22 cellular contexts compared by ENCODE assay signal in genomic region chr2:21928292-21928691, GRCh38.
DNase-seq lines count a peak whose midpoint lies in the region; ATAC-seq, FAIRE-seq and TF ChIP-seq lines count a peak whose summit lies in the region.
"Had no signal": no experiment of that assay in that cellular context is flagged by ENCODE, and none has a peak within 500 bp of the region (broad histone marks: within the 10 kb centered on the region; RNA-seq: fewer than 3 reads in every experiment).

No MANE protein-coding gene starts in this region.

- H3K27ac ChIP-seq in left ventricle myocardium inferior (replicated peaks) (no peak overlapping the region), right cardiac atrium (ENCODE audit: low read length) (no peak overlapping the region), RWPE2 (ENCODE audit: poor library complexity, severe bottlenecking) (no peak overlapping the region), kidney (ENCODE audit: low read depth in 2 of 2, low read length in 2 of 2) (no peak overlapping the region)
- H3K27ac ChIP-seq: coronary artery had no signal

- intact Hi-C loops in left ventricle myocardium inferior (cut with micrococcal nuclease) (no loop called here), right cardiac atrium (cut with DNase I) (no loop called here), kidney (cut with DNase I) (no loop called here)

- H3K9me3 ChIP-seq in left ventricle myocardium inferior (replicated peaks) (peaks cover 31% of the 10 kb centered on the region), right cardiac atrium (ENCODE audit: control insufficient read depth, low read length) (no peaks in the 10 kb centered on the region), RWPE2 (ENCODE audit: severe bottlenecking) (no peaks in the 10 kb centered on the region), kidney (ENCODE audit: control insufficient read depth in 1 of 2, low read length in 2 of 2) (peaks cover 0 to 10% of the 10 kb centered on the region in 2 donors)

- no peaks in the 10 kb centered on the region for H3K4me1 Mint-ChIP-seq in activated naive CD4-positive, alpha-beta T cell treated with anti-CD3 and anti-CD28 coated beads, Interleukin-2, amount 10 ng/mL, durations not matched to agents 7 days and 5 days
- H3K4me1 Mint-ChIP-seq: activated naive CD4-positive, alpha-beta T cell treated with anti-CD3 and anti-CD28 coated beads, Interleukin-2, amount 50 U/mL, for 24 hours; IgD-negative memory B cell; memory B cell had no signal

- H3K36me3 ChIP-seq in left ventricle myocardium inferior (no peaks in the 10 kb centered on the region), RWPE2 (ENCODE audit: low read depth) (no peaks in the 10 kb centered on the region), kidney (ENCODE audit: control insufficient read depth in 1 of 2, insufficient read depth in 2 of 2, low read length in 2 of 2) (no peaks in the 10 kb centered on the region)

- FAIRE-seq in kidney (lab: Jason Lieb, UNC) = peak; percentile 11
- FAIRE-seq: GM12892, RCC 7860 had no signal

- whole genome bisulfite sequencing in right cardiac atrium = 74% methylated on average over 2 of the region's 2 CpGs

- H3K4me3 Mint-ChIP-seq in activated naive CD4-positive, alpha-beta T cell treated with anti-CD3 and anti-CD28 coated beads, Interleukin-2, amount 10 ng/mL, durations not matched to agents 7 days and 5 days = no peak overlapping the region
- H3K4me3 Mint-ChIP-seq: activated naive CD4-positive, alpha-beta T cell treated with anti-CD3 and anti-CD28 coated beads, Interleukin-2, amount 50 U/mL, for 24 hours; IgD-negative memory B cell; memory B cell had no signal

- H3K4me1 ChIP-seq in left ventricle myocardium inferior (peaks cover 15% of the 10 kb centered on the region), right cardiac atrium (ENCODE audit: control insufficient read depth, insufficient read depth, low read length) (no peaks in the 10 kb centered on the region), RWPE2 (ENCODE audit: insufficient read depth, poor library complexity, severe bottlenecking) (no peaks in the 10 kb centered on the region), kidney (ENCODE audit: control insufficient read depth in 1 of 2, insufficient read depth in 1 of 2, low read depth in 1 of 2, low read length in 2 of 2) (no peaks in the 10 kb centered on the region)

- H3K9me3 Mint-ChIP-seq in activated naive CD4-positive, alpha-beta T cell treated with anti-CD3 and anti-CD28 coated beads, Interleukin-2, amount 10 ng/mL, durations not matched to agents 7 days and 5 days = peaks cover 10% of the 10 kb centered on the region
- H3K9me3 Mint-ChIP-seq: activated naive CD4-positive, alpha-beta T cell treated with anti-CD3 and anti-CD28 coated beads, Interleukin-2, amount 50 U/mL, for 24 hours had no signal

- DNase-seq in left ventricle myocardium inferior (no peak), right cardiac atrium (no peak), RWPE2 (ENCODE audit: low spot score) (no peak), kidney (no peak), NCI-H2227 treated with DMSO at 0.1 percent for 48 hours (lab: John Stamatoyannopoulos, UW) (no peak), iPS-NIHi7 (ENCODE audit: extremely low spot score) (no peak)
- DNase-seq in activated naive CD4-positive, alpha-beta T cell treated with anti-CD3 and anti-CD28 coated beads, Interleukin-2, amount 10 ng/mL, durations not matched to agents 7 days and 5 days = no peak
- DNase-seq: activated CD4-positive, alpha-beta T cell treated with anti-CD3 and anti-CD28 coated beads, Interleukin-2, amount 50 U/mL, for 4 hours; activated T-cell treated with anti-CD3 and anti-CD28 coated beads, Interleukin-2, amount 50 U/mL, for 1 hour; Calu3; NCI-H2029; NCI-H69; stimulated activated CD4-positive, alpha-beta T cell treated with anti-CD3 and anti-CD28 coated beads, Interleukin-1b, Interleukin-23, amount 100 ng/mL, for 48 hours; SW 1271 had no signal

- no peaks in the 10 kb centered on the region for H3K27me3 Mint-ChIP-seq in activated naive CD4-positive, alpha-beta T cell treated with anti-CD3 and anti-CD28 coated beads, Interleukin-2, amount 10 ng/mL, durations not matched to agents 7 days and 5 days
- H3K27me3 Mint-ChIP-seq: activated naive CD4-positive, alpha-beta T cell treated with anti-CD3 and anti-CD28 coated beads, Interleukin-2, amount 50 U/mL, for 24 hours; IgD-negative memory B cell; memory B cell had no signal

- H3K27me3 ChIP-seq in left ventricle myocardium inferior (ENCODE audit: low read depth) = no peaks in the 10 kb centered on the region
- H3K27me3 ChIP-seq in right cardiac atrium (ENCODE audit: control insufficient read depth, insufficient read depth) = no peaks in the 10 kb centered on the region
- no peaks in the 10 kb centered on the region for H3K27me3 ChIP-seq in RWPE2 (ENCODE audit: insufficient read depth, poor library complexity, severe bottlenecking)

- no peaks in the 10 kb centered on the region for H3K36me3 Mint-ChIP-seq in activated naive CD4-positive, alpha-beta T cell treated with anti-CD3 and anti-CD28 coated beads, Interleukin-2, amount 10 ng/mL, durations not matched to agents 7 days and 5 days
- H3K36me3 Mint-ChIP-seq: activated naive CD4-positive, alpha-beta T cell treated with anti-CD3 and anti-CD28 coated beads, Interleukin-2, amount 50 U/mL, for 24 hours; IgD-negative memory B cell; memory B cell had no signal

- H3K9ac ChIP-seq in kidney (ENCODE audit: low read length in 2 of 2) = no peak overlapping the region

- no peak overlapping the region for H3K27ac Mint-ChIP-seq in activated naive CD4-positive, alpha-beta T cell treated with anti-CD3 and anti-CD28 coated beads, Interleukin-2, amount 10 ng/mL, durations not matched to agents 7 days and 5 days
- H3K27ac Mint-ChIP-seq: activated naive CD4-positive, alpha-beta T cell treated with anti-CD3 and anti-CD28 coated beads, Interleukin-2, amount 50 U/mL, for 24 hours; IgD-negative memory B cell; memory B cell had no signal

- TF ChIP-seq CTCF in left ventricle myocardium inferior (IDR thresholded peaks at IDR 0.05; ENCODE audit: borderline replicate concordance) (peak; percentile 36), RWPE2 (IDR thresholded peaks at IDR 0.05; ENCODE audit: poor library complexity, severe bottlenecking) (peak; percentile 27), kidney (IDR thresholded peaks at IDR 0.05; ENCODE audit: borderline replicate concordance, extremely low read depth, insufficient read depth) (no peak)

- CTCF ChIA-PET in activated naive CD4-positive, alpha-beta T cell treated with anti-CD3 and anti-CD28 coated beads, Interleukin-2, amount 10 ng/mL, durations not matched to agents 7 days and 5 days (lab: Charles Lee) = no interaction called here

- no peak overlapping the region for H3K4me3 ChIP-seq in left ventricle myocardium inferior
- H3K4me3 ChIP-seq in right cardiac atrium (ENCODE audit: low read length) = no peak overlapping the region
- no peak overlapping the region for H3K4me3 ChIP-seq in RWPE2 (ENCODE audit: severe bottlenecking)
- no peak overlapping the region for H3K4me3 ChIP-seq in kidney (ENCODE audit: low read length in 2 of 2)
- H3K4me3 ChIP-seq: coronary artery had no signal

- no peak for ATAC-seq in right cardiac atrium
- ATAC-seq in RWPE2 (ENCODE audit: low read depth) = no peak
- ATAC-seq in HG03342 (IDR thresholded peaks at IDR 0.05; ENCODE audit: unreplicated experiment) = no peak
- ATAC-seq: sciatic nerve had no signal
